Comparison of ENCODE assay signal across 29 cellular contexts in the genomic region with DNA sequence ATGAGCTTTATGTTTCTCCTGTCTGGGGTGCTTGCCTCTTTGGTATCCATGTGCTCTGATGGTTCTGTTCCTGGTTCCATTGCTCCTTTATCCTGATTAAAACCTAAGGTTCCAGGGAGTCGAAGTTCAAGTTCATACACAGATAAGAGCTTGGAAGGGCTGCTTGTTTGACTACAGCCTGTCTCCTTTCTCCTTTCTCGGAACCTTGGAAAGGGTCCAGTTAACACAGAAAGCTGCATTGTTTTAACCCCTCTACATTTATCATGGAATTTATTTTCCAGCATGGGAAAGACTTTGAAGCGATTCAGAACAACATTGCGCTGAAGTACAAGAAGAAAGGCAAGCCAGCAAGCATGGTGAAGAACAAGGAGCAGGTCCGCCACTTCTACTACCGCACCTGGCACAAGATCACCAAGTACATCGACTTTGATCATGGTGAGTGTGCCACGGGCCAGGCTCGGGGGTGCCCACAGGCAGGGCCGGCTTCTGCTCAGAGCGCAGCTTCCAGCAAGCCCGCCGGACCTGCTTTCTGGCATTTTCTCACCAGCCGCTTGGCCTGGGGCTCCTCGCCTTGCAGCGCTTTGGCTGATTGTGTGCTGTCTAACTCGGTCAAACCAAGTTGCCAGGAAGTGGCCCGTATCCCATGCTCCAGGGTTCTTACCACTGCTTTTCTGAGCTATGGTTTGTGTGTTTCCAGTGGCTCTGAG.
"Had no signal": no experiment of that assay in that cellular context is flagged by ENCODE, and none has a peak within 500 bp of the region (broad histone marks: within the 10 kb centered on the region; RNA-seq: fewer than 3 reads in every experiment).

No MANE protein-coding gene starts in this region.

- H3K27ac Mint-ChIP-seq: activated B cell treated with CpG ODN at 0.5 μM for 24 hours; activated CD4-positive, alpha-beta T cell treated with anti-CD3 and anti-CD28 coated beads, Interleukin-2, amount 10 ng/mL, durations not matched to agents 24 days and 14 days; activated CD8-positive, alpha-beta memory T cell treated with anti-CD3 and anti-CD28 coated beads, Interleukin-2, amount 10 ng/mL, durations not matched to agents 7 days and 5 days; activated naive CD4-positive, alpha-beta T cell treated with anti-CD3 and anti-CD28 coated beads, Interleukin-2, amount 50 U/mL, for 72 hours; activated naive CD8-positive, alpha-beta T cell treated with anti-CD3 and anti-CD28 coated beads, Interleukin-2, amount 50 U/mL, for 24 hours; activated T-cell treated with anti-CD3 and anti-CD28 coated beads, Interleukin-2, amount 50 U/mL, for 24 hours; activated T-helper 1 cell treated with anti-CD3 and anti-CD28 coated beads, Interleukin-12 subunit alpha, Interleukin-12 subunit beta, Interleukin-2, Interleukin-4 antibody, amounts not matched to agents 30 ng/mL and 10 ng/mL and 1 ng/mL, durations not matched to agents 14 hours and 24 hours and 36 hours had no signal

- H3K27me3 ChIP-seq: ascending aorta, SJSA1 had no signal

- H3K4me1 ChIP-seq: ascending aorta, SJSA1 had no signal

- ATAC-seq: activated CD8-positive, alpha-beta memory T cell treated with anti-CD3 and anti-CD28 coated beads, Interleukin-2, amount 10 ng/mL, durations not matched to agents 7 days and 5 days; activated naive CD4-positive, alpha-beta T cell treated with anti-CD3 and anti-CD28 coated beads, Interleukin-2, amount 50 U/mL, for 72 hours; activated naive CD8-positive, alpha-beta T cell treated with anti-CD3 and anti-CD28 coated beads, Interleukin-2, amount 50 U/mL, for 24 hours; K562; PC-3; SK-N-SH treated with all-trans-retinoic acid at 6 μM for 48 hours; T-helper 17 cell had no signal

- H3K9me3 Mint-ChIP-seq: activated B cell treated with CpG ODN at 0.5 μM for 24 hours; activated CD4-positive, alpha-beta T cell treated with anti-CD3 and anti-CD28 coated beads, Interleukin-2, amount 10 ng/mL, durations not matched to agents 24 days and 14 days; activated naive CD4-positive, alpha-beta T cell treated with anti-CD3 and anti-CD28 coated beads, Interleukin-2, amount 50 U/mL, for 72 hours; activated naive CD8-positive, alpha-beta T cell treated with anti-CD3 and anti-CD28 coated beads, Interleukin-2, amount 50 U/mL, for 24 hours; activated T-cell treated with anti-CD3 and anti-CD28 coated beads, Interleukin-2, amount 50 U/mL, for 24 hours; activated T-helper 1 cell treated with anti-CD3 and anti-CD28 coated beads, Interleukin-12 subunit alpha, Interleukin-12 subunit beta, Interleukin-2, Interleukin-4 antibody, amounts not matched to agents 30 ng/mL and 10 ng/mL and 1 ng/mL, durations not matched to agents 14 hours and 24 hours and 36 hours; brain had no signal

- H3K27ac ChIP-seq: ascending aorta, SJSA1 had no signal

- H3K9me3 ChIP-seq: ascending aorta, SJSA1 had no signal

- H3K27me3 Mint-ChIP-seq: activated B cell treated with CpG ODN at 0.5 μM for 24 hours; activated CD4-positive, alpha-beta T cell treated with anti-CD3 and anti-CD28 coated beads, Interleukin-2, amount 10 ng/mL, durations not matched to agents 24 days and 14 days; activated CD8-positive, alpha-beta memory T cell treated with anti-CD3 and anti-CD28 coated beads, Interleukin-2, amount 10 ng/mL, durations not matched to agents 7 days and 5 days; activated naive CD8-positive, alpha-beta T cell treated with anti-CD3 and anti-CD28 coated beads, Interleukin-2, amount 50 U/mL, for 24 hours; activated T-cell treated with anti-CD3 and anti-CD28 coated beads, Interleukin-2, amount 50 U/mL, for 24 hours; T-helper 17 cell had no signal

- H3K4me1 Mint-ChIP-seq: brain had no signal

- H3K4me3 Mint-ChIP-seq: activated B cell treated with CpG ODN at 0.5 μM for 24 hours; activated CD4-positive, alpha-beta T cell treated with anti-CD3 and anti-CD28 coated beads, Interleukin-2, amount 10 ng/mL, durations not matched to agents 24 days and 14 days; activated CD8-positive, alpha-beta memory T cell treated with anti-CD3 and anti-CD28 coated beads, Interleukin-2, amount 10 ng/mL, durations not matched to agents 7 days and 5 days; activated naive CD8-positive, alpha-beta T cell treated with anti-CD3 and anti-CD28 coated beads, Interleukin-2, amount 50 U/mL, for 24 hours; activated T-cell treated with anti-CD3 and anti-CD28 coated beads, Interleukin-2, amount 50 U/mL, for 24 hours; activated T-helper 1 cell treated with anti-CD3 and anti-CD28 coated beads, Interleukin-12 subunit alpha, Interleukin-12 subunit beta, Interleukin-2, Interleukin-4 antibody, amounts not matched to agents 30 ng/mL and 10 ng/mL and 1 ng/mL, durations not matched to agents 14 hours and 24 hours and 36 hours; brain; T-helper 17 cell had no signal

- DNase-seq: activated B cell treated with CpG ODN at 0.5 μM for 24 hours; activated CD4-positive, alpha-beta T cell treated with anti-CD3 and anti-CD28 coated beads for 1 hour; activated CD4-positive, alpha-beta T cell treated with anti-CD3 and anti-CD28 coated beads, Interleukin-2, amount 10 ng/mL, durations not matched to agents 24 days and 14 days; activated CD4-positive, alpha-beta T cell treated with anti-CD3 and anti-CD28 coated beads, Interleukin-2, amount 50 U/mL, for 48 hours; activated CD8-positive, alpha-beta memory T cell treated with anti-CD3 and anti-CD28 coated beads, Interleukin-2, amount 10 ng/mL, durations not matched to agents 7 days and 5 days; activated effector memory CD4-positive, alpha-beta T cell treated with Interleukin-2 at 50 U/mL for 16 hours; activated naive CD4-positive, alpha-beta T cell; activated naive CD8-positive, alpha-beta T cell treated with anti-CD3 and anti-CD28 coated beads, Interleukin-2, amount 50 U/mL, for 24 hours; activated T-cell treated with anti-CD3 and anti-CD28 coated beads, Interleukin-2, amount 50 U/mL, for 24 hours; amniotic stem cell; Karpas-422; MM.1S; NCI-H1048; NCI-H146; NCI-H187 treated with DMSO at 0.1 percent for 48 hours; NCI-H2081 treated with DMSO at 0.1 percent for 48 hours; NCI-H446; NCI-H524; PC-3; SHP77; T-helper 17 cell; T-helper 9 cell had no signal

- H3K4me3 ChIP-seq: ascending aorta, K562, SJSA1 had no signal
